Comparison of ENCODE assay signal across 8 cellular contexts in genomic region chr3:197627772-197628523, GRCh38.
DNase-seq lines count a peak whose midpoint lies in the region; ATAC-seq and TF ChIP-seq lines count a peak whose summit lies in the region.
"Not testable (repeated sequence)": the region's sequence is repeated elsewhere in the genome, so short reads cannot be mapped to it uniquely, and the experiment has no call there.

No MANE protein-coding gene starts in this region.

- intact Hi-C loops in left ventricle myocardium superior (cut with micrococcal nuclease), result not testable (repeated sequence)

- H3K36me3 Mint-ChIP-seq in osteocyte (ENCODE audit: unreplicated experiment); stimulated activated memory B cell treated with anti-CD40 and anti-IgM and Interleukin-4, amounts not matched to agents 10 μg/mL and 1 μg/mL and 100 μg/mL, for 72 hours: not testable (repeated sequence)

- not testable (repeated sequence) for H3K9me3 Mint-ChIP-seq in osteocyte (ENCODE audit: unreplicated experiment); stimulated activated memory B cell treated with anti-CD40 and anti-IgM and Interleukin-4, amounts not matched to agents 10 μg/mL and 1 μg/mL and 100 μg/mL, for 72 hours

- H3K27me3 ChIP-seq in brain microvascular endothelial cell (replicated peaks), result not testable (repeated sequence)

- in situ Hi-C loops in brain microvascular endothelial cell (cut with HindIII; ENCODE audit: low pct_ligation_motif_present, low sequenced_read_pairs), result not testable (repeated sequence)

- TF ChIP-seq CTCF in brain microvascular endothelial cell (IDR thresholded peaks at IDR 0.05; ENCODE audit: low read depth, low read length, missing control alignments); osteocyte (IDR thresholded peaks at IDR 0.05): not testable (repeated sequence)

- H3K36me3 ChIP-seq in brain microvascular endothelial cell (replicated peaks), result not testable (repeated sequence)

- peak overlapping the region; percentile 31 for H3K27ac Mint-ChIP-seq in osteocyte (ENCODE audit: unreplicated experiment)
- peak overlapping the region; percentile 83 for H3K27ac Mint-ChIP-seq in stimulated activated memory B cell treated with anti-CD40 and anti-IgM and Interleukin-4, amounts not matched to agents 10 μg/mL and 1 μg/mL and 100 μg/mL, for 72 hours

- peak overlapping the region; percentile 71 for H3K4me3 Mint-ChIP-seq in osteocyte (ENCODE audit: unreplicated experiment)
- H3K4me3 Mint-ChIP-seq in stimulated activated memory B cell treated with anti-CD40 and anti-IgM and Interleukin-4, amounts not matched to agents 10 μg/mL and 1 μg/mL and 100 μg/mL, for 72 hours, result peak overlapping the region; percentile 83

- peak overlapping the region; percentile 58 for H3K4me3 ChIP-seq in brain microvascular endothelial cell (ENCODE audit: low read depth, low read length)

- peak overlapping the region; percentile 37 for H3K27ac ChIP-seq in brain microvascular endothelial cell

- DNase-seq in Daoy (ENCODE audit: low read depth), result peak; percentile 91
- DNase-seq in HK-2 (ENCODE audit: unreplicated experiment), result peak; percentile 85
- DNase-seq in brain microvascular endothelial cell, result peak; percentile 43
- DNase-seq in left ventricle myocardium superior, result peak; percentile 97
- peak; percentile 99 for DNase-seq in osteocyte (ENCODE audit: extremely low spot score, unreplicated experiment)

- ATAC-seq in GM21529 (IDR thresholded peaks at IDR 0.05; ENCODE audit: unreplicated experiment) (peak; percentile 75), left ventricle myocardium superior (peak; percentile 92)
- peak; percentile 68 to 75 for ATAC-seq in activated CD4-positive, CD25-positive, alpha-beta regulatory T cell treated with anti-CD3 and anti-CD28 coated beads, Interleukin-2, amount 50 U/mL, for 24 hours
- peak; percentile 88 for ATAC-seq in stimulated activated memory B cell treated with anti-CD40 and anti-IgM and Interleukin-4, amounts not matched to agents 10 μg/mL and 1 μg/mL and 100 μg/mL, for 72 hours

- peaks cover 12% of the 10 kb centered on the region for H3K4me1 Mint-ChIP-seq in osteocyte (ENCODE audit: unreplicated experiment)
- H3K4me1 Mint-ChIP-seq in stimulated activated memory B cell treated with anti-CD40 and anti-IgM and Interleukin-4, amounts not matched to agents 10 μg/mL and 1 μg/mL and 100 μg/mL, for 72 hours, result not testable (repeated sequence)

- not testable (repeated sequence) for H3K27me3 Mint-ChIP-seq in osteocyte (ENCODE audit: unreplicated experiment); stimulated activated memory B cell treated with anti-CD40 and anti-IgM and Interleukin-4, amounts not matched to agents 10 μg/mL and 1 μg/mL and 100 μg/mL, for 72 hours

Comparison
In these comparisons a context has a peak if more than half of its experiments do, and no peak if none do; other contexts are left out.
1. Peak in every context shown above with its lines: DNase-seq, ATAC-seq, H3K4me3 ChIP-seq and H3K27ac ChIP-seq.
2. DNase-seq: peak in every context shown above with its lines; median percentile 99 in osteocyte; 97 in left ventricle myocardium superior; 91 in Daoy; 85 in HK-2; 43 in brain microvascular endothelial cell.